In genomic region chr5:54924487-54924886, GRCh38 we compare ENCODE assay signal across 28 cellular contexts.
"Had no signal": no experiment of that assay in that cellular context is flagged by ENCODE, and none has a peak within 500 bp of the region (broad histone marks: within the 10 kb centered on the region; RNA-seq: fewer than 3 reads in every experiment).

No MANE protein-coding gene starts in this region.

- H3K4me3 ChIP-seq: colonic mucosa, coronary artery, dorsolateral prefrontal cortex, esophagus muscularis mucosa, esophagus squamous epithelium, gastrocnemius medialis, gastroesophageal sphincter, heart left ventricle, heart right ventricle had no signal

- H3K36me3 ChIP-seq: colonic mucosa, esophagus muscularis mucosa, esophagus squamous epithelium, gastrocnemius medialis, gastroesophageal sphincter, heart left ventricle, heart right ventricle had no signal

- H3K4me1 ChIP-seq: colonic mucosa, esophagus muscularis mucosa, esophagus squamous epithelium, foreskin keratinocyte, gastrocnemius medialis, gastroesophageal sphincter, heart left ventricle, heart right ventricle had no signal

- FAIRE-seq: colon, endometrium, endothelial cell of umbilical vein, frontal cortex had no signal

- H3K27ac ChIP-seq: colonic mucosa, coronary artery, dorsolateral prefrontal cortex, epithelial cell of prostate, esophagus muscularis mucosa, esophagus squamous epithelium, foreskin keratinocyte, gastrocnemius medialis, gastroesophageal sphincter, heart left ventricle, heart right ventricle had no signal

- H3K27me3 ChIP-seq: colonic mucosa, esophagus muscularis mucosa, gastrocnemius medialis had no signal

- DNase-seq: colonic mucosa; cortex of kidney; dermis blood vessel endothelial cell; dorsolateral prefrontal cortex; effector CD4-positive, alpha-beta T cell; effector CD8-positive, alpha-beta T cell; effector memory CD4-positive, alpha-beta T cell; effector memory CD8-positive, alpha-beta T cell; endodermal cell; erythroblast; esophagus squamous epithelium; foreskin fibroblast; foreskin keratinocyte; foreskin melanocyte; gastrocnemius medialis; glutamatergic neuron; head of caudate nucleus; heart left ventricle; heart right ventricle had no signal

- ATAC-seq: effector memory CD8-positive, alpha-beta T cell; esophagus mucosa; foreskin keratinocyte; gastrocnemius medialis; gastroesophageal sphincter; heart left ventricle; heart right ventricle had no signal

- H3K9me3 ChIP-seq: colonic mucosa, gastrocnemius medialis had no signal
